In the genomic region with DNA sequence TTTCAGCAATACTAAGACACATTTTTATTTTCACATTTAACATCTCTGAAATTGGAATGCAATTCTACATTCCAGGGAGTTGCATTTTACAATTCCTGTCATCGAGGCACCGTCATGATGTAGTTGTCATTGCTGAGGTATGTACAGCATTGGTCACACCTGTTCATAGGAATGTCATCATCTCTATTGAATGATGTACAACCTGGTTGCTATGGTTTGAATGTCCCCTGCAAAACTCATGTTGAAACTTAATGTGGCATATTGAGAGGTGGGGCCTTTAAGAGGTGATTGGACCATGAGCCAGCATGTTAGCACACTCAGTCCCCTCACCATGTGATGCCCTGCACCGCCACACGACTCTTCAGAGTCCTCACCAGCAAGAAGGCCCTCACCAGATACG, we compare ENCODE assay signal across 24 cellular contexts.
"Had no signal": no experiment of that assay in that cellular context is flagged by ENCODE, and none has a peak within 500 bp of the region (broad histone marks: within the 10 kb centered on the region; RNA-seq: fewer than 3 reads in every experiment).

No MANE protein-coding gene starts in this region.

- H3K27me3 ChIP-seq: brain microvascular endothelial cell, right atrium auricular region, vagina had no signal

- H3K9me3 Mint-ChIP-seq: activated naive CD4-positive, alpha-beta T cell treated with anti-CD3 and anti-CD28 coated beads, Interleukin-2, amount 50 U/mL, for 72 hours; activated T-cell treated with anti-CD3 and anti-CD28 coated beads, Interleukin-2, amount 50 U/mL, for 24 hours; activated T-helper 17 cell treated with anti-CD3 and anti-CD28 coated beads, Interleukin-2, amount 50 U/mL, for 72 hours; natural killer cell; T-helper 2 cell treated with Interferon-gamma antibody and Interleukin-4, amounts not matched to agents 5 μg/mL and 100 μg/mL, for 36 hours had no signal

- DNase-seq: activated CD8-positive, alpha-beta memory T cell treated with anti-CD3 and anti-CD28 coated beads for 24 hours; activated CD8-positive, alpha-beta memory T cell treated with anti-CD3 and anti-CD28 coated beads, Interleukin-2, amount 50 U/mL, for 4 hours; activated T-cell treated with anti-CD3 and anti-CD28 coated beads, Interleukin-2, amount 50 U/mL, for 24 hours; aorta; brain microvascular endothelial cell; central memory CD4-positive, alpha-beta T cell; dermis blood vessel endothelial cell; effector CD8-positive, alpha-beta T cell; kidney; lower lobe of right lung; natural killer cell; psoas muscle; stimulated activated CD4-positive, alpha-beta T cell treated with anti-CD3 and anti-CD28 coated beads, Interleukin-12 subunit alpha, Interleukin-12 subunit beta, amount 100 ng/mL, for 4 hours; stimulated activated CD4-positive, alpha-beta T cell treated with anti-CD3 and anti-CD28 coated beads, Interleukin-4, amount 100 ng/mL, for 4 hours; stimulated activated naive CD8-positive, alpha-beta T cell treated with anti-CD3 and anti-CD28 coated beads, Interleukin-15, Interleukin-2, amounts not matched to agents 100 U/mL and 50 U/mL, for 24 hours; substantia nigra; T-cell; tibial artery had no signal

- H3K27ac ChIP-seq: brain microvascular endothelial cell, lower lobe of right lung, psoas muscle, right atrium auricular region, tibial artery, vagina had no signal

- H3K27ac Mint-ChIP-seq: activated naive CD4-positive, alpha-beta T cell treated with anti-CD3 and anti-CD28 coated beads, Interleukin-2, amount 50 U/mL, for 72 hours; activated T-cell treated with anti-CD3 and anti-CD28 coated beads, Interleukin-2, amount 50 U/mL, for 24 hours; activated T-helper 17 cell treated with anti-CD3 and anti-CD28 coated beads, Interleukin-2, amount 50 U/mL, for 72 hours; natural killer cell; T-cell; T-helper 2 cell treated with Interferon-gamma antibody and Interleukin-4, amounts not matched to agents 5 μg/mL and 100 μg/mL, for 36 hours had no signal

- H3K4me1 Mint-ChIP-seq: activated T-helper 17 cell treated with anti-CD3 and anti-CD28 coated beads, Interleukin-2, amount 50 U/mL, for 72 hours had no signal

- FAIRE-seq: kidney had no signal

- H3K36me3 ChIP-seq: brain microvascular endothelial cell, lower lobe of right lung, right atrium auricular region, tibial artery, vagina had no signal

- H3K27me3 Mint-ChIP-seq: activated T-cell treated with anti-CD3 and anti-CD28 coated beads, Interleukin-2, amount 50 U/mL, for 24 hours; activated T-helper 17 cell treated with anti-CD3 and anti-CD28 coated beads, Interleukin-2, amount 50 U/mL, for 72 hours; T-cell had no signal

- H3K4me1 ChIP-seq: psoas muscle, right atrium auricular region had no signal

- H3K36me3 Mint-ChIP-seq: activated naive CD4-positive, alpha-beta T cell treated with anti-CD3 and anti-CD28 coated beads, Interleukin-2, amount 50 U/mL, for 72 hours; T-cell; WTC11 had no signal

- H3K4me3 Mint-ChIP-seq: activated T-cell treated with anti-CD3 and anti-CD28 coated beads, Interleukin-2, amount 50 U/mL, for 24 hours; activated T-helper 17 cell treated with anti-CD3 and anti-CD28 coated beads, Interleukin-2, amount 50 U/mL, for 72 hours; natural killer cell; T-cell; T-helper 2 cell treated with Interferon-gamma antibody and Interleukin-4, amounts not matched to agents 5 μg/mL and 100 μg/mL, for 36 hours; WTC11 had no signal

- H3K4me3 ChIP-seq: lower lobe of right lung, psoas muscle, right atrium auricular region, tibial artery, vagina had no signal

- H3K9me3 ChIP-seq: lower lobe of right lung, psoas muscle, right atrium auricular region, tibial artery, vagina had no signal
